Comparison of ENCODE assay signal across 1 cellular context in genomic region chr6:75687535-75687934, GRCh38.
TF ChIP-seq lines count a peak whose summit lies in the region.

No MANE protein-coding gene starts in this region.

TF ChIP-seq in HepG2, 621 proteins besides CTCF, POLR2A, EP300 and RAD21:
- TF ChIP-seq, protein P1, sequence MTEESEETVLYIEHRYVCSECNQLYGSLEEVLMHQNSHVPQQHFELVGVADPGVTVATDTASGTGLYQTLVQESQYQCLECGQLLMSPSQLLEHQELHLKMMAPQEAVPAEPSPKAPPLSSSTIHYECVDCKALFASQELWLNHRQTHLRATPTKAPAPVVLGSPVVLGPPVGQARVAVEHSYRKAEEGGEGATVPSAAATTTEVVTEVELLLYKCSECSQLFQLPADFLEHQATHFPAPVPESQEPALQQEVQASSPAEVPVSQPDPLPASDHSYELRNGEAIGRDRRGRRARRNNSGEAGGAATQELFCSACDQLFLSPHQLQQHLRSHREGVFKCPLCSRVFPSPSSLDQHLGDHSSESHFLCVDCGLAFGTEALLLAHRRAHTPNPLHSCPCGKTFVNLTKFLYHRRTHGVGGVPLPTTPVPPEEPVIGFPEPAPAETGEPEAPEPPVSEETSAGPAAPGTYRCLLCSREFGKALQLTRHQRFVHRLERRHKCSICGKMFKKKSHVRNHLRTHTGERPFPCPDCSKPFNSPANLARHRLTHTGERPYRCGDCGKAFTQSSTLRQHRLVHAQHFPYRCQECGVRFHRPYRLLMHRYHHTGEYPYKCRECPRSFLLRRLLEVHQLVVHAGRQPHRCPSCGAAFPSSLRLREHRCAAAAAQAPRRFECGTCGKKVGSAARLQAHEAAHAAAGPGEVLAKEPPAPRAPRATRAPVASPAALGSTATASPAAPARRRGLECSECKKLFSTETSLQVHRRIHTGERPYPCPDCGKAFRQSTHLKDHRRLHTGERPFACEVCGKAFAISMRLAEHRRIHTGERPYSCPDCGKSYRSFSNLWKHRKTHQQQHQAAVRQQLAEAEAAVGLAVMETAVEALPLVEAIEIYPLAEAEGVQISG (CRISPR knock-in tag; IDR thresholded peaks at IDR 0.05) = peak; percentile 41; the same call in 1 of the 2 replicates
